27 cellular contexts compared by ENCODE assay signal in the genomic region with DNA sequence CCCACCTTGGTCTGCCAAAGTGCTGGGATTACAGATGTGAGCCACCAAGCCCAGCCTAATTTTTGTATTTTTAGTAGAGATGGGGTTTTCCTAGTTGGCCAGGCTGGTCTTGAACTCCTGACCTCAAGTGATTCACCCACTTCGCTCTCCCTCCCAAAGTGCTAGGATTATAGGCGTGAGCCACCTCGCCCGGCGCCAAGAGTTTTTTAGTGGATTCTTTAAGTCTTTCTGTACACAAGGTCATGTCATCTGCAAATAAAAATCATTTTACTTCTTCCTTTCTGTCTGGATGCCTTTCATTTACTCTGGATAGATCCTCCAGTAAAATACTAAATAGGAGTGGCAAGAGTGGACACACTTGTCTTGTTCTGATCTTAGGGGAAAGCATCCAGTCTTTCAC.
A peak's percentile ranks its signal among the peaks of the same experiment; 100 is the strongest.
DNase-seq lines count a peak whose midpoint lies in the region; ATAC-seq and TF ChIP-seq lines count a peak whose summit lies in the region.
"Had no signal": no experiment of that assay in that cellular context is flagged by ENCODE, and none has a peak within 500 bp of the region (broad histone marks: within the 10 kb centered on the region; RNA-seq: fewer than 3 reads in every experiment).

No MANE protein-coding gene starts in this region.

- H3K36me3 Mint-ChIP-seq in activated naive CD4-positive, alpha-beta T cell treated with anti-CD3 and anti-CD28 coated beads, Interleukin-2, amount 10 ng/mL, durations not matched to agents 7 days and 5 days: peaks cover 57% of the 10 kb centered on the region

- H3K9me3 ChIP-seq in osteoblast (ENCODE audit: low read depth, low read length) (no peaks in the 10 kb centered on the region), mucosa of descending colon (no peaks in the 10 kb centered on the region)
- H3K9me3 ChIP-seq: HAP-1, prostate gland, testis had no signal

- H3K4me3 Mint-ChIP-seq in activated naive CD4-positive, alpha-beta T cell treated with anti-CD3 and anti-CD28 coated beads, Interleukin-2, amount 10 ng/mL, durations not matched to agents 7 days and 5 days: no peak overlapping the region
- H3K4me3 Mint-ChIP-seq: CD8-positive, alpha-beta T cell; memory B cell; T-helper 2 cell treated with Interferon-gamma antibody and Interleukin-4, amounts not matched to agents 5 μg/mL and 100 μg/mL, for 36 hours had no signal

- H3K27me3 ChIP-seq in osteoblast (ENCODE audit: insufficient read depth, low read length): no peaks in the 10 kb centered on the region
- H3K27me3 ChIP-seq: foreskin keratinocyte, testis had no signal

- TF ChIP-seq CTCF in LNCaP clone FGC (IDR thresholded peaks at IDR 0.05; ENCODE audit: control insufficient read depth, extremely low read depth, insufficient read depth) (no peak), osteoblast (IDR thresholded peaks at IDR 0.05; ENCODE audit: extremely low read depth, low read depth, low read length) (no peak), mucosa of descending colon (IDR thresholded peaks at IDR 0.05) (no peak)

- peaks cover 5% of the 10 kb centered on the region for H3K4me1 ChIP-seq in osteoblast (ENCODE audit: insufficient read depth, low read length)
- H3K4me1 ChIP-seq in mucosa of descending colon (ENCODE audit: low read depth): no peaks in the 10 kb centered on the region
- H3K4me1 ChIP-seq: foreskin keratinocyte, prostate gland, testis had no signal

- peaks cover 32% of the 10 kb centered on the region for H4K20me1 ChIP-seq in osteoblast (ENCODE audit: insufficient read depth, low read length)

- no peak overlapping the region for H3K27ac Mint-ChIP-seq in activated naive CD4-positive, alpha-beta T cell treated with anti-CD3 and anti-CD28 coated beads, Interleukin-2, amount 10 ng/mL, durations not matched to agents 7 days and 5 days
- H3K27ac Mint-ChIP-seq: CD8-positive, alpha-beta T cell; memory B cell; T-helper 2 cell treated with Interferon-gamma antibody and Interleukin-4, amounts not matched to agents 5 μg/mL and 100 μg/mL, for 36 hours had no signal

- H3K36me3 ChIP-seq in osteoblast (ENCODE audit: insufficient read depth, low read length) (peaks cover 57% of the 10 kb centered on the region), mucosa of descending colon (ENCODE audit: low read depth) (no peaks in the 10 kb centered on the region)
- H3K36me3 ChIP-seq: prostate gland had no signal

- H2AFZ ChIP-seq in osteoblast (ENCODE audit: low read length): no peak overlapping the region

- H3K4me3 ChIP-seq in LNCaP clone FGC (ENCODE audit: low read depth, low read length) (no peak overlapping the region), osteoblast (ENCODE audit: insufficient read depth, low read length) (no peak overlapping the region), mucosa of descending colon (no peak overlapping the region)
- H3K4me3 ChIP-seq: HAP-1, prostate gland, testis had no signal

- no peaks in the 10 kb centered on the region for H3K9me3 Mint-ChIP-seq in activated naive CD4-positive, alpha-beta T cell treated with anti-CD3 and anti-CD28 coated beads, Interleukin-2, amount 10 ng/mL, durations not matched to agents 7 days and 5 days
- H3K9me3 Mint-ChIP-seq: CD8-positive, alpha-beta T cell; memory B cell; T-helper 2 cell treated with Interferon-gamma antibody and Interleukin-4, amounts not matched to agents 5 μg/mL and 100 μg/mL, for 36 hours had no signal

- H3K4me2 ChIP-seq in osteoblast (ENCODE audit: insufficient read depth, low read length): no peak overlapping the region

- no peaks in the 10 kb centered on the region for H3K27me3 Mint-ChIP-seq in activated naive CD4-positive, alpha-beta T cell treated with anti-CD3 and anti-CD28 coated beads, Interleukin-2, amount 10 ng/mL, durations not matched to agents 7 days and 5 days
- H3K27me3 Mint-ChIP-seq: memory B cell had no signal

- DNase-seq in ELR (ENCODE audit: low read depth) (peak; percentile 37), LNCaP clone FGC (ENCODE audit: low read depth) (peak; percentile 74), amniotic epithelial cell (ENCODE audit: low read depth) (peak; percentile 34), osteoblast (ENCODE audit: insufficient read length, low spot score, missing footprints) (peak; percentile 29), mucosa of descending colon (no peak)
- DNase-seq in activated naive CD4-positive, alpha-beta T cell treated with anti-CD3 and anti-CD28 coated beads, Interleukin-2, amount 10 ng/mL, durations not matched to agents 7 days and 5 days: no peak
- DNase-seq: activated CD4-positive, alpha-beta T cell treated with anti-CD3 and anti-CD28 coated beads for 4 hours; activated gamma-delta T cell; activated T-cell treated with anti-CD3 and anti-CD28 coated beads for 4 hours; CD8-positive, alpha-beta T cell; effector CD4-positive, alpha-beta T cell; foreskin keratinocyte; KBM-7; left cardiac atrium; NCI-H146; NCI-H2107; OCI-M1; Right ventricle myocardium superior; stimulated activated CD4-positive, alpha-beta T cell treated with anti-CD3 and anti-CD28 coated beads, Interleukin-15, amount 100 ng/mL, for 24 hours; stimulated activated naive CD4-positive, alpha-beta T cell; testis had no signal

- CTCF ChIA-PET in activated naive CD4-positive, alpha-beta T cell treated with anti-CD3 and anti-CD28 coated beads, Interleukin-2, amount 10 ng/mL, durations not matched to agents 7 days and 5 days (lab: Charles Lee): no interaction called here

- peaks cover 70% of the 10 kb centered on the region for H3K79me2 ChIP-seq in osteoblast (ENCODE audit: insufficient read depth, low read length)

- ATAC-seq in mucosa of descending colon (no peak), HG02973 (IDR thresholded peaks at IDR 0.05; ENCODE audit: unreplicated experiment) (no peak)
- ATAC-seq: CD8-positive, alpha-beta T cell; foreskin keratinocyte; left cardiac atrium had no signal

- no peak overlapping the region for H3K27ac ChIP-seq in osteoblast (ENCODE audit: low read depth, low read length)
- H3K27ac ChIP-seq: epithelial cell of prostate, foreskin keratinocyte, prostate gland, testis had no signal

- intact Hi-C loops in mucosa of descending colon (cut with DNase I, micrococcal nuclease): no loop called here

- peaks cover 6% of the 10 kb centered on the region for H3K4me1 Mint-ChIP-seq in activated naive CD4-positive, alpha-beta T cell treated with anti-CD3 and anti-CD28 coated beads, Interleukin-2, amount 10 ng/mL, durations not matched to agents 7 days and 5 days

Comparison
In these comparisons a context has a peak if more than half of its experiments do, and no peak if none do; other contexts are left out.
1. DNase-seq: peak in ELR (single experiment), LNCaP clone FGC (single experiment), amniotic epithelial cell (single experiment) and osteoblast (single experiment); none in mucosa of descending colon (0 of 3) and activated naive CD4-positive, alpha-beta T cell treated with anti-CD3 and anti-CD28 coated beads, Interleukin-2, amount 10 ng/mL, durations not matched to agents 7 days and 5 days (single experiment).